Comparison of ENCODE assay signal across 8 cellular contexts in genomic region chr14:69391400-69391799, GRCh38. TPM values are rescaled to one million over a fixed set of nuclear protein-coding genes. Genes with fewer than 3 reads are reported as not detected.
DNase-seq lines count a peak whose midpoint lies in the region; ATAC-seq and TF ChIP-seq lines count a peak whose summit lies in the region.
"Not testable (repeated sequence)": the region's sequence is repeated elsewhere in the genome, so short reads cannot be mapped to it uniquely, and the experiment has no call there.

No MANE protein-coding gene starts in this region.

- DNase-seq in CD4-positive, alpha-beta memory T cell; activated T-cell treated with anti-CD3 and anti-CD28 coated beads, Interleukin-2, amount 50 U/mL, for 24 hours; left ventricle myocardium inferior; naive thymus-derived CD8-positive, alpha-beta T cell; stimulated activated naive CD8-positive, alpha-beta T cell treated with anti-CD3 and anti-CD28 coated beads, Interleukin-15, amount 100 ng/mL, for 72 hours: not testable (repeated sequence)
- peak; percentile 11 for DNase-seq in epithelial cell of esophagus (ENCODE audit: low read depth)

- intact Hi-C loops in CD4-positive, alpha-beta memory T cell (cut with micrococcal nuclease); left ventricle myocardium inferior (cut with micrococcal nuclease): not testable (repeated sequence)

- peak overlapping the region in 6 of 8 donors; percentile 2 to 76 (median 47) for H3K4me3 Mint-ChIP-seq in CD4-positive, alpha-beta memory T cell
- peak overlapping the region; percentile 10 for H3K4me3 Mint-ChIP-seq in activated T-cell treated with anti-CD3 and anti-CD28 coated beads, Interleukin-2, amount 50 U/mL, for 24 hours
- H3K4me3 Mint-ChIP-seq in brain = peak overlapping the region in 4 of 5 experiments; percentile 8 to 71 (median 32)
- H3K4me3 Mint-ChIP-seq in naive thymus-derived CD8-positive, alpha-beta T cell = peak overlapping the region in 9 of 10 donors; percentile 3 to 67 (median 50)
- H3K4me3 Mint-ChIP-seq in stimulated activated naive CD8-positive, alpha-beta T cell treated with anti-CD3 and anti-CD28 coated beads, Interleukin-15, amount 100 ng/mL, for 72 hours = peak overlapping the region in 1 of 2 donors; percentile 33

- peaks cover 56% of the 10 kb centered on the region for H3K36me3 ChIP-seq in CD4-positive, alpha-beta memory T cell (ENCODE audit: insufficient read depth, low read length)
- H3K36me3 ChIP-seq in HEK293 (ENCODE audit: control insufficient read depth in 2 of 2, insufficient read depth in 1 of 2, low read length in 2 of 2) (peaks cover 94 to 96% of the 10 kb centered on the region in 2 experiments), left ventricle myocardium inferior (peaks cover 83% of the 10 kb centered on the region)

- not testable (repeated sequence) for H3K4me3 ChIP-seq in CD4-positive, alpha-beta memory T cell (ENCODE audit: low read length in 2 of 2); HEK293 (ENCODE audit: low read depth, low read length); epithelial cell of esophagus (ENCODE audit: low read length); left ventricle myocardium inferior

- H3K27ac Mint-ChIP-seq in CD4-positive, alpha-beta memory T cell = peak overlapping the region in 1 of 7 donors; percentile 52
- H3K27ac Mint-ChIP-seq in activated T-cell treated with anti-CD3 and anti-CD28 coated beads, Interleukin-2, amount 50 U/mL, for 24 hours = not testable (repeated sequence)
- H3K27ac Mint-ChIP-seq in brain = peak overlapping the region in 1 of 5 experiments; percentile 30
- H3K27ac Mint-ChIP-seq in naive thymus-derived CD8-positive, alpha-beta T cell = peak overlapping the region in 1 of 10 donors; percentile 56
- peak overlapping the region; percentile 39 to 40 for H3K27ac Mint-ChIP-seq in stimulated activated naive CD8-positive, alpha-beta T cell treated with anti-CD3 and anti-CD28 coated beads, Interleukin-15, amount 100 ng/mL, for 72 hours

- not testable (repeated sequence) for H3K27me3 Mint-ChIP-seq in CD4-positive, alpha-beta memory T cell; activated T-cell treated with anti-CD3 and anti-CD28 coated beads, Interleukin-2, amount 50 U/mL, for 24 hours; brain; naive thymus-derived CD8-positive, alpha-beta T cell; stimulated activated naive CD8-positive, alpha-beta T cell treated with anti-CD3 and anti-CD28 coated beads, Interleukin-15, amount 100 ng/mL, for 72 hours

- not testable (repeated sequence) for H3K9me3 Mint-ChIP-seq in CD4-positive, alpha-beta memory T cell; activated T-cell treated with anti-CD3 and anti-CD28 coated beads, Interleukin-2, amount 50 U/mL, for 24 hours; brain; naive thymus-derived CD8-positive, alpha-beta T cell; stimulated activated naive CD8-positive, alpha-beta T cell treated with anti-CD3 and anti-CD28 coated beads, Interleukin-15, amount 100 ng/mL, for 72 hours

- CTCF ChIA-PET in CD4-positive, alpha-beta memory T cell (lab: Charles Lee; ENCODE audit: partially characterized antibody) = not testable (repeated sequence)
- CTCF ChIA-PET in HEK293 (lab: Yijun Ruan, JAX) = interaction anchor here (1.2 kb wide), 1 partner anchor 193 kb away, joined by 3 read pairs; no protein-coding TSS in a partner anchor

- not testable (repeated sequence) for ATAC-seq in naive thymus-derived CD8-positive, alpha-beta T cell; stimulated activated naive CD8-positive, alpha-beta T cell treated with anti-CD3 and anti-CD28 coated beads, Interleukin-15, amount 100 ng/mL, for 72 hours

- H3K36me3 Mint-ChIP-seq in CD4-positive, alpha-beta memory T cell = peaks cover 67 to 86% of the 10 kb centered on the region in 2 donors
- peaks cover 97% of the 10 kb centered on the region for H3K36me3 Mint-ChIP-seq in activated T-cell treated with anti-CD3 and anti-CD28 coated beads, Interleukin-2, amount 50 U/mL, for 24 hours (ENCODE audit: low read depth)
- peaks cover 100% of the 10 kb centered on the region for H3K36me3 Mint-ChIP-seq in brain
- H3K36me3 Mint-ChIP-seq in naive thymus-derived CD8-positive, alpha-beta T cell = peaks cover 5 to 98% (median 47%) of the 10 kb centered on the region in 3 donors

- H3K4me1 ChIP-seq in CD4-positive, alpha-beta memory T cell (ENCODE audit: insufficient read depth, low read length) = peaks cover 73% of the 10 kb centered on the region
- H3K4me1 ChIP-seq in HEK293 (ENCODE audit: control insufficient read depth, insufficient read depth, low read length) = not testable (repeated sequence)
- peaks cover 44% of the 10 kb centered on the region for H3K4me1 ChIP-seq in left ventricle myocardium inferior

- not testable (repeated sequence) for H3K27ac ChIP-seq in CD4-positive, alpha-beta memory T cell (ENCODE audit: low read depth, low read length); HEK293 (ENCODE audit: extremely low read depth, low read depth, low read length)
- peak overlapping the region; percentile 4 for H3K27ac ChIP-seq in left ventricle myocardium inferior (replicated peaks)

- POLR2A ChIA-PET in CD4-positive, alpha-beta memory T cell (lab: Charles Lee; ENCODE audit: partially characterized antibody) = not testable (repeated sequence)
- POLR2A ChIA-PET in HEK293 (lab: Yijun Ruan, JAX) = interaction anchor here (0.7 kb wide), 1 partner anchor 30 kb away, joined by 5 read pairs; no protein-coding TSS in a partner anchor
- POLR2A ChIA-PET in naive thymus-derived CD8-positive, alpha-beta T cell (lab: Charles Lee) = interaction anchor here (0.7 kb wide), 1 partner anchor 26 kb away, joined by 4 read pairs; no protein-coding TSS in a partner anchor

- TF ChIP-seq CTCF in HEK293 (tag by site-specific recombination; IDR thresholded peaks at IDR 0.05); brain (conservative IDR thresholded peaks at IDR 0.05); epithelial cell of esophagus (IDR thresholded peaks at IDR 0.05; ENCODE audit: insufficient read depth, low read depth, low read length, missing control alignments); left ventricle myocardium inferior (IDR thresholded peaks at IDR 0.05; ENCODE audit: borderline replicate concordance): not testable (repeated sequence)

- not testable (repeated sequence) for H3K27me3 ChIP-seq in CD4-positive, alpha-beta memory T cell (ENCODE audit: insufficient read depth, low read length); left ventricle myocardium inferior (ENCODE audit: low read depth)

- H3K9me3 ChIP-seq in CD4-positive, alpha-beta memory T cell (ENCODE audit: control insufficient read depth in 1 of 2, low read length in 2 of 2); HEK293 (ENCODE audit: control insufficient read depth, insufficient read depth, low read depth, low read length); left ventricle myocardium inferior (replicated peaks): not testable (repeated sequence)

- peaks cover 51 to 82% (median 62%) of the 10 kb centered on the region in 4 donors for H3K4me1 Mint-ChIP-seq in CD4-positive, alpha-beta memory T cell
- H3K4me1 Mint-ChIP-seq in activated T-cell treated with anti-CD3 and anti-CD28 coated beads, Interleukin-2, amount 50 U/mL, for 24 hours (ENCODE audit: low read depth) = peaks cover 76% of the 10 kb centered on the region
- peaks cover 76% of the 10 kb centered on the region for H3K4me1 Mint-ChIP-seq in brain
- peaks cover 31 to 76% (median 69%) of the 10 kb centered on the region in 4 donors for H3K4me1 Mint-ChIP-seq in naive thymus-derived CD8-positive, alpha-beta T cell
- H3K4me1 Mint-ChIP-seq in stimulated activated naive CD8-positive, alpha-beta T cell treated with anti-CD3 and anti-CD28 coated beads, Interleukin-15, amount 100 ng/mL, for 72 hours = peaks cover 63% of the 10 kb centered on the region

TF ChIP-seq in HEK293, 187 proteins besides CTCF, POLR2A, EP300 and RAD21:
- 0 out of 2 replicates have a peak, but pooled peaks have one; percentile 0 for TF ChIP-seq ZNF146 (tag by site-specific recombination; IDR thresholded peaks at IDR 0.05)

RNA-seq across cellular contexts. Expression of gene ERH, which starts 6.7 kb away (rescaled TPM):
- total RNA-seq in CD4-positive, alpha-beta memory T cell = 100 to 1,000 TPM; 118 to 135 TPM
- 10 to 100 TPM; 44.6 to 63.6 TPM for polyA plus RNA-seq in CD4-positive, alpha-beta memory T cell
- polyA plus RNA-seq in brain (ENCODE audit: insufficient read depth, low read depth, low replicate concordance) = 199 TPM
- 105 TPM for total RNA-seq in left ventricle myocardium inferior
- 100 to 1,000 TPM; 113 to 126 TPM for total RNA-seq in naive thymus-derived CD8-positive, alpha-beta T cell
- 10 to 100 TPM; 54.5 to 63.5 (median 58.9) TPM for polyA plus RNA-seq in naive thymus-derived CD8-positive, alpha-beta T cell

RNA-seq across cellular contexts. Expression of gene SLC39A9, which starts 7.1 kb away (rescaled TPM):
- 10 to 100 TPM; 33.7 to 38.6 TPM for total RNA-seq in CD4-positive, alpha-beta memory T cell
- 10 to 100 TPM; 17.9 to 18.6 TPM for polyA plus RNA-seq in CD4-positive, alpha-beta memory T cell
- 42.0 TPM for polyA plus RNA-seq in brain (ENCODE audit: insufficient read depth, low read depth, low replicate concordance)
- total RNA-seq in left ventricle myocardium inferior = 17.2 TPM
- 10 to 100 TPM; 35.0 to 35.9 TPM for total RNA-seq in naive thymus-derived CD8-positive, alpha-beta T cell
- polyA plus RNA-seq in naive thymus-derived CD8-positive, alpha-beta T cell = 10 to 100 TPM; 12.5 to 17.1 (median 13.0) TPM
